18 cellular contexts compared by ENCODE assay signal in genomic region chr14:85250369-85250768, GRCh38.
DNase-seq lines count a peak whose midpoint lies in the region; ATAC-seq and TF ChIP-seq lines count a peak whose summit lies in the region.
"Had no signal": no experiment of that assay in that cellular context is flagged by ENCODE, and none has a peak within 500 bp of the region (broad histone marks: within the 10 kb centered on the region; RNA-seq: fewer than 3 reads in every experiment).

No MANE protein-coding gene starts in this region.

- DNase-seq in GM23338 (ENCODE audit: low spot score) (peak; percentile 64), NCI-H69 (lab: John Stamatoyannopoulos, UW) (peak; percentile 95), choroid plexus epithelial cell (ENCODE audit: low read depth) (peak; percentile 44), mesothelial cell of epicardium (ENCODE audit: low spot score in 2 of 2, unreplicated experiment in 2 of 2) (no peak), activated gamma-delta T cell treated with Interleukin-2 at 50 U/mL for 16 hours (no peak), vagina (ENCODE audit: extremely low spot score in 2 of 2) (no peak)
- DNase-seq: activated naive CD4-positive, alpha-beta T cell treated with anti-CD3 and anti-CD28 coated beads for 36 hours; effector memory CD8-positive, alpha-beta T cell; foreskin melanocyte; naive B cell; NCI-H2107; stimulated activated CD4-positive, alpha-beta T cell treated with anti-CD3 and anti-CD28 coated beads, Interleukin-1b, Interleukin-23, amount 100 ng/mL, for 48 hours had no signal

- no peak overlapping the region for H3K4me3 ChIP-seq in GM23338
- H3K4me3 ChIP-seq in choroid plexus epithelial cell (ENCODE audit: low read depth, low read length): no peak overlapping the region
- H3K4me3 ChIP-seq in vagina: no peak overlapping the region
- H3K4me3 ChIP-seq: SK-N-MC, thoracic aorta had no signal

- no peaks in the 10 kb centered on the region for H3F3A ChIP-seq in GM23338 (replicated peaks; ENCODE audit: low read depth)

- intact Hi-C loops in vagina (cut with DNase I): no loop called here

- H3K9me3 ChIP-seq in vagina: no peaks in the 10 kb centered on the region
- H3K9me3 ChIP-seq: thoracic aorta had no signal

- peaks cover 11% of the 10 kb centered on the region; the same call in 1 of the 2 replicates for H3K4me1 ChIP-seq in GM23338 (ENCODE audit: insufficient read depth)
- H3K4me1 ChIP-seq in vagina: no peaks in the 10 kb centered on the region

- 0 out of 2 replicates have a peak, but pooled peaks cover 6% of the 10 kb centered on the region for H3K9me2 ChIP-seq in GM23338 (ENCODE audit: insufficient read depth)

- no peaks in the 10 kb centered on the region for H3K27me3 ChIP-seq in GM23338 (ENCODE audit: insufficient read depth)
- H3K27me3 ChIP-seq in vagina: no peaks in the 10 kb centered on the region

- H3K4me3 Mint-ChIP-seq in GM23338: peak overlapping the region; percentile 16; the same call in 1 of the 3 replicates
- no peak overlapping the region for H3K4me3 Mint-ChIP-seq in mesothelial cell of epicardium
- H3K4me3 Mint-ChIP-seq: activated naive CD4-positive, alpha-beta T cell treated with anti-CD3 and anti-CD28 coated beads for 36 hours; brain; effector memory CD8-positive, alpha-beta T cell; naive B cell had no signal

- peak; percentile 97 for ATAC-seq in GM23338
- ATAC-seq in HG03342 (IDR thresholded peaks at IDR 0.05; ENCODE audit: unreplicated experiment): no peak
- no peak for ATAC-seq in esophagus mucosa
- ATAC-seq: effector memory CD8-positive, alpha-beta T cell had no signal

- peak overlapping the region; percentile 27; the same call in 1 of the 2 replicates for H3K4me2 ChIP-seq in GM23338

- H3K27ac ChIP-seq in GM23338 (ENCODE audit: low read depth) (peak overlapping the region; percentile 11; the same call in 1 of the 2 replicates), vagina (no peak overlapping the region)
- H3K27ac ChIP-seq: HL-60, SK-N-MC, thoracic aorta had no signal

- H2AFZ ChIP-seq in GM23338: no peak overlapping the region

- no peaks in the 10 kb centered on the region for H3K36me3 ChIP-seq in GM23338 (ENCODE audit: insufficient read depth)
- no peaks in the 10 kb centered on the region for H3K36me3 ChIP-seq in vagina
- H3K36me3 ChIP-seq: thoracic aorta had no signal

- no peaks in the 10 kb centered on the region for H3K36me3 Mint-ChIP-seq in GM23338 (ENCODE audit: low read depth)
- no peaks in the 10 kb centered on the region for H3K36me3 Mint-ChIP-seq in mesothelial cell of epicardium
- H3K36me3 Mint-ChIP-seq: brain, naive B cell had no signal

- H3K4me1 Mint-ChIP-seq in GM23338 (peaks cover 29% of the 10 kb centered on the region), mesothelial cell of epicardium (peaks cover 37% of the 10 kb centered on the region)
- H3K4me1 Mint-ChIP-seq: naive B cell had no signal

- H3K9me3 Mint-ChIP-seq in GM23338 (no peaks in the 10 kb centered on the region; the same call in 2 of the 3 replicates), mesothelial cell of epicardium (peaks cover 4% of the 10 kb centered on the region)
- H3K9me3 Mint-ChIP-seq: effector memory CD8-positive, alpha-beta T cell had no signal

- no peak for TF ChIP-seq POLR2A in vagina (IDR thresholded peaks at IDR 0.05)

- peaks cover 3% of the 10 kb centered on the region for H3K27me3 Mint-ChIP-seq in GM23338 (ENCODE audit: insufficient read depth, low read depth, poor library complexity)
- no peaks in the 10 kb centered on the region for H3K27me3 Mint-ChIP-seq in mesothelial cell of epicardium (ENCODE audit: low read depth)
- H3K27me3 Mint-ChIP-seq: brain; effector memory CD8-positive, alpha-beta T cell; naive B cell had no signal

- H3K27ac Mint-ChIP-seq in GM23338: peak overlapping the region; percentile 6; the same call in 1 of the 2 replicates
- peak overlapping the region; percentile 13 for H3K27ac Mint-ChIP-seq in mesothelial cell of epicardium
- H3K27ac Mint-ChIP-seq: activated naive CD4-positive, alpha-beta T cell treated with anti-CD3 and anti-CD28 coated beads for 36 hours; effector memory CD8-positive, alpha-beta T cell; naive B cell had no signal

- no peaks in the 10 kb centered on the region for H3K79me2 ChIP-seq in GM23338 (replicated peaks; ENCODE audit: insufficient read depth)

- no peak for TF ChIP-seq CTCF in GM23338 (conservative IDR thresholded peaks at IDR 0.05; ENCODE audit: low read depth in 2 of 2)
- TF ChIP-seq CTCF in choroid plexus epithelial cell (conservative IDR thresholded peaks at IDR 0.05; ENCODE audit: low read depth, low read length): no peak
- no peak for TF ChIP-seq CTCF in mesothelial cell of epicardium (IDR thresholded peaks at IDR 0.05; ENCODE audit: unreplicated experiment)
- TF ChIP-seq CTCF in vagina (IDR thresholded peaks at IDR 0.05): no peak

- no peaks in the 10 kb centered on the region for H4K20me1 ChIP-seq in GM23338 (replicated peaks; ENCODE audit: insufficient read depth)

TF ChIP-seq in GM23338, 12 proteins besides CTCF, POLR2A, EP300 and RAD21 (continues in another document):
- TF ChIP-seq NANOG (IDR thresholded peaks at IDR 0.05; ENCODE audit: borderline replicate concordance): no peak
- no peak for TF ChIP-seq REST (IDR thresholded peaks at IDR 0.05; ENCODE audit: unreplicated experiment)
- TF ChIP-seq JUNB (IDR thresholded peaks at IDR 0.05; ENCODE audit: unreplicated experiment): no peak

Comparison
In these comparisons a context has a peak if more than half of its experiments do, and no peak if none do; other contexts are left out.
1. DNase-seq: peak in GM23338 (single experiment), NCI-H69 (single experiment) and choroid plexus epithelial cell (single experiment); none in mesothelial cell of epicardium (0 of 2), activated gamma-delta T cell treated with Interleukin-2 at 50 U/mL for 16 hours (single experiment) and vagina (0 of 2).